In the genomic region with DNA sequence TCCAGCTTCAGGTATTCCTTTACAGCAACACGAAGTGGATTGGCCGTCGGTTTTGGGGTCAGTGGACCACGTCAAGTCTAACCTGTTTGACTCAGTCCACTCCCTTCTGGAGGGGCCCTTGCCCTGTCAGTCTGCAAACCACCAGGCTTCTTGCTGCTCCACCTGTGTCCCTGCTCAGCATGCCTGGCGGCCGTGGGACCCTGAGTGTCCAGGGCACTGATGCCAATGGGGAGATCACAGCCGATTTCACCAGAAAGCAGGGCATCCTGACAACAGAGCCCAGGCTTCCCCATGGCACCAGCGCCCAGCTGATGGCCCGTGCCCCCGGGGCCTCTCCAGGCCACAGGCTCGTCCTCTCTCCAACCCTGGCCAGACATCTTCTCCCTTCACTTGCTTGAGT, we compare ENCODE assay signal across 15 cellular contexts.
"Had no signal": no experiment of that assay in that cellular context is flagged by ENCODE, and none has a peak within 500 bp of the region (broad histone marks: within the 10 kb centered on the region; RNA-seq: fewer than 3 reads in every experiment).

No MANE protein-coding gene starts in this region.

- H3K4me2 ChIP-seq: SK-N-SH had no signal

- H3K9ac ChIP-seq: SK-N-SH had no signal

- H3K9me3 ChIP-seq: adrenal gland, lower lobe of right lung, SK-N-SH, spleen had no signal

- FAIRE-seq: bronchial epithelial cell had no signal

- H3K4me1 ChIP-seq: spleen had no signal

- H3K27me3 Mint-ChIP-seq: activated naive CD4-positive, alpha-beta T cell treated with anti-CD3 and anti-CD28 coated beads, Interleukin-2, amount 50 U/mL, for 24 hours had no signal

- ATAC-seq: lower lobe of right lung, T-cell had no signal

- DNase-seq: activated CD4-positive, CD25-positive, alpha-beta regulatory T cell; activated T-cell treated with anti-CD3 and anti-CD28 coated beads, Interleukin-2, amount 50 U/mL, for 48 hours; foreskin melanocyte; lower lobe of right lung; nucleus accumbens; SHP77; SK-N-SH; spleen; stimulated activated naive CD4-positive, alpha-beta T cell had no signal

- H3K9me3 Mint-ChIP-seq: activated naive CD4-positive, alpha-beta T cell treated with anti-CD3 and anti-CD28 coated beads, Interleukin-2, amount 50 U/mL, for 24 hours; T-cell had no signal

- H3K36me3 Mint-ChIP-seq: activated naive CD4-positive, alpha-beta T cell treated with anti-CD3 and anti-CD28 coated beads, Interleukin-2, amount 50 U/mL, for 24 hours; T-cell had no signal

- H3K36me3 ChIP-seq: adrenal gland, lower lobe of right lung, spleen had no signal

- H3K27me3 ChIP-seq: adrenal gland had no signal

- H3K4me3 Mint-ChIP-seq: activated naive CD4-positive, alpha-beta T cell treated with anti-CD3 and anti-CD28 coated beads, Interleukin-2, amount 50 U/mL, for 24 hours; nephron; T-cell had no signal

- H3K4me3 ChIP-seq: adrenal gland, lower lobe of right lung, spleen had no signal

- H3K4me1 Mint-ChIP-seq: activated naive CD4-positive, alpha-beta T cell treated with anti-CD3 and anti-CD28 coated beads, Interleukin-2, amount 50 U/mL, for 24 hours; T-cell had no signal

- H3K27ac Mint-ChIP-seq: activated naive CD4-positive, alpha-beta T cell treated with anti-CD3 and anti-CD28 coated beads, Interleukin-2, amount 50 U/mL, for 24 hours; nephron; T-cell had no signal

- H3K27ac ChIP-seq: adrenal gland, epithelial cell of prostate, lower lobe of right lung, spleen had no signal
